ENCODE assay signal across 8 cellular contexts in the genomic region with DNA sequence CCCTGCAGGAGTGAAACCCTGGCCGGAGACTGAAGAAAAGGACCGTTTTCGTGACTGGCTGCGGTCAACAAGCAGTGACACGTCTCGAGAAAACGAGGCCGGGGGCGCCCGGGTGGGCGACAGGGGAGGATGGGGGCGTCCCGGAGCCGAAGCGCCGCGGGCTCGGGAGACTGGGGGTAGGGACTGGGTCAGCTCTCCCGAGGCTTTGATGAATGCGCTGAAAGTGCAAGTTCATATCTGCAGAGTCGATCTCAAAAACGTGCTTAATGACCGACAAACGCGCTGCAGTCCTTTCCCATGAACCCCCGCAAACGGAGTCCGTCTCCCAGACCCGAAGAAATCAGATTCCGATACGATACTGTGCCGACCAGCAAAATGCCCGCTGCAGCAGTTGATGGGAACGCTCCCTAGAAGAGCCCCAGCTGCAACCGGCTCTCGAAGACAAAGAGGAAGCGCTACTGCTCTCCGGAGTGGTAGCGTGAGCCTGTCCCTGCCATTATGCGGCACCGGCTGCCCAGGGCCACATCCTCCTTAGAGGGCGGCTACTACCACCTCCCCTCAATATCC. TPM values are rescaled to one million over a fixed set of nuclear protein-coding genes. Genes with fewer than 3 reads are reported as not detected.
DNase-seq lines count a peak whose midpoint lies in the region; ATAC-seq and TF ChIP-seq lines count a peak whose summit lies in the region.

No MANE protein-coding gene starts in this region.

- no peak for TF ChIP-seq CTCF in mucosa of descending colon (IDR thresholded peaks at IDR 0.05)

- H3K9me3 ChIP-seq in mucosa of descending colon, result no peaks in the 10 kb centered on the region

- CTCF ChIA-PET in activated CD8-positive, alpha-beta T cell treated with anti-CD3 and anti-CD28 coated beads, Interleukin-2, amount 10 ng/mL, durations not matched to agents 7 days and 5 days (lab: Charles Lee), result no interaction called here

- H3K27me3 Mint-ChIP-seq in activated CD8-positive, alpha-beta T cell treated with anti-CD3 and anti-CD28 coated beads, Interleukin-2, amount 10 ng/mL, durations not matched to agents 7 days and 5 days (ENCODE audit: low read depth), result peaks cover 5% of the 10 kb centered on the region

- POLR2A ChIA-PET in activated CD8-positive, alpha-beta T cell treated with anti-CD3 and anti-CD28 coated beads, Interleukin-2, amount 10 ng/mL, durations not matched to agents 7 days and 5 days (lab: Charles Lee), result no interaction called here

- H3K4me3 Mint-ChIP-seq in activated CD8-positive, alpha-beta T cell treated with anti-CD3 and anti-CD28 coated beads, Interleukin-2, amount 10 ng/mL, durations not matched to agents 7 days and 5 days, result peak overlapping the region; percentile 88

- intact Hi-C loops in mucosa of descending colon (cut with DNase I, micrococcal nuclease), result no loop called here

- H3K4me1 Mint-ChIP-seq in activated CD8-positive, alpha-beta T cell treated with anti-CD3 and anti-CD28 coated beads, Interleukin-2, amount 10 ng/mL, durations not matched to agents 7 days and 5 days (ENCODE audit: low read depth), result peaks cover 18% of the 10 kb centered on the region

- ATAC-seq in HG02981 (IDR thresholded peaks at IDR 0.05; ENCODE audit: unreplicated experiment), result peak; percentile 45
- ATAC-seq in activated CD8-positive, alpha-beta T cell treated with anti-CD3 and anti-CD28 coated beads, Interleukin-2, amount 10 ng/mL, durations not matched to agents 7 days and 5 days, result peak; percentile 38
- peak; percentile 56 for ATAC-seq in mucosa of descending colon

- peak overlapping the region; percentile 30 for H3K27ac ChIP-seq in epithelial cell of prostate
- H3K27ac ChIP-seq in substantia nigra (ENCODE audit: low read depth, low read length, poor library complexity, severe bottlenecking), result peak overlapping the region; percentile 53

- no peaks in the 10 kb centered on the region for H3K9me3 Mint-ChIP-seq in activated CD8-positive, alpha-beta T cell treated with anti-CD3 and anti-CD28 coated beads, Interleukin-2, amount 10 ng/mL, durations not matched to agents 7 days and 5 days (ENCODE audit: insufficient read depth)

- H3K4me1 ChIP-seq in mucosa of descending colon (ENCODE audit: low read depth), result no peaks in the 10 kb centered on the region

- H3K36me3 Mint-ChIP-seq in activated CD8-positive, alpha-beta T cell treated with anti-CD3 and anti-CD28 coated beads, Interleukin-2, amount 10 ng/mL, durations not matched to agents 7 days and 5 days (ENCODE audit: low read depth), result peaks cover 3% of the 10 kb centered on the region

- H3K36me3 ChIP-seq in mucosa of descending colon (ENCODE audit: low read depth), result no peaks in the 10 kb centered on the region

- peak; percentile 55 to 70 (median 65) for DNase-seq in NCI-H1417 (lab: John Stamatoyannopoulos, UW)
- DNase-seq in NCI-H1417 treated with DMSO at 0.1 percent for 48 hours (lab: John Stamatoyannopoulos, UW), result no peak
- peak; percentile 71 for DNase-seq in NCI-H69 (lab: John Stamatoyannopoulos, UW)
- DNase-seq in activated CD8-positive, alpha-beta T cell treated with anti-CD3 and anti-CD28 coated beads, Interleukin-2, amount 10 ng/mL, durations not matched to agents 7 days and 5 days, result peak; percentile 52
- DNase-seq in epithelial cell of prostate (ENCODE audit: low read depth, low spot score), result no peak
- DNase-seq in mucosa of descending colon, result peak; percentile 55 to 73 (median 65)
- peak in 39 of 49 donors; percentile 0 to 53 (median 19) for DNase-seq in substantia nigra (lab: John Stamatoyannopoulos, UW)

- H3K4me3 ChIP-seq in mucosa of descending colon, result peak overlapping the region; percentile 24

- peak overlapping the region; percentile 87 for H3K27ac Mint-ChIP-seq in activated CD8-positive, alpha-beta T cell treated with anti-CD3 and anti-CD28 coated beads, Interleukin-2, amount 10 ng/mL, durations not matched to agents 7 days and 5 days

RNA-seq across cellular contexts. Expression of a gene that starts 0.8 kb away (rescaled TPM):
- total RNA-seq in activated CD8-positive, alpha-beta T cell treated with anti-CD3 and anti-CD28 coated beads, Interleukin-2, amount 10 ng/mL, durations not matched to agents 7 days and 5 days, result 10 to 100 TPM; 19.7 to 19.8 TPM
- total RNA-seq in mucosa of descending colon, result 10 to 100 TPM; 12.3 to 48.0 (median 15.6) TPM

Comparison
In these comparisons a context has a peak if more than half of its experiments do, and no peak if none do; other contexts are left out.
1. DNase-seq: peak in NCI-H1417 (3 of 3), NCI-H69 (single experiment), activated CD8-positive, alpha-beta T cell treated with anti-CD3 and anti-CD28 coated beads, Interleukin-2, amount 10 ng/mL, durations not matched to agents 7 days and 5 days (single experiment), mucosa of descending colon (3 of 3) and substantia nigra (39 of 49); none in NCI-H1417 treated with DMSO at 0.1 percent for 48 hours (single experiment) and epithelial cell of prostate (single experiment).
2. Peak in every context shown above with its lines, with median percentiles within 50 percentile points of each other: ATAC-seq.